ENCODE assay signal across 8 cellular contexts in genomic region chr2:84942964-84943421, GRCh38. TPM values are rescaled to one million over a fixed set of nuclear protein-coding genes. Genes with fewer than 3 reads are reported as not detected.
DNase-seq lines count a peak whose midpoint lies in the region; ATAC-seq, FAIRE-seq and TF ChIP-seq lines count a peak whose summit lies in the region.

No MANE protein-coding gene starts in this region.

- WGBS in lower leg skin, 2 donors, result 88 to 93% methylated on average over 4 of the region's 4 CpGs

- no TSS peak for BruUV-seq in Calu3 (replicated peaks; lab: Mats Ljungman, UMichigan)

- TF ChIP-seq POLR2A in lower leg skin (IDR thresholded peaks at IDR 0.05), result no peak
- no peak for TF ChIP-seq POLR2A in H54 (IDR thresholded peaks at IDR 0.05; ENCODE audit: low read depth, low read length)

- peak; percentile 30 for ATAC-seq in GM19467 (IDR thresholded peaks at IDR 0.05; ENCODE audit: unreplicated experiment)
- peak; percentile 28 for ATAC-seq in HG03280 (IDR thresholded peaks at IDR 0.05; ENCODE audit: unreplicated experiment)

- DNase-seq in GM12864 (ENCODE audit: low read depth) (peak; percentile 93), lower leg skin (ENCODE audit: low spot score in 2 of 2) (no peak), H54 (ENCODE audit: insufficient read length, low spot score) (no peak), HUDEP-2 (lab: John Stamatoyannopoulos, UW; ENCODE audit: unreplicated experiment in 76 of 76) (no peak), Calu3 (no peak)
- no peak for DNase-seq in activated naive CD8-positive, alpha-beta T cell treated with anti-CD3 and anti-CD28 coated beads for 36 hours

- peaks cover 5% of the 10 kb centered on the region for H3K9me3 Mint-ChIP-seq in activated naive CD8-positive, alpha-beta T cell treated with anti-CD3 and anti-CD28 coated beads for 36 hours
- H3K9me3 Mint-ChIP-seq in Calu3 (ENCODE audit: low read depth, unreplicated experiment), result no peaks in the 10 kb centered on the region

- peak overlapping the region; percentile 51 for H3K4me3 Mint-ChIP-seq in activated naive CD8-positive, alpha-beta T cell treated with anti-CD3 and anti-CD28 coated beads for 36 hours
- H3K4me3 Mint-ChIP-seq in Calu3 (ENCODE audit: low read depth, unreplicated experiment), result no peak overlapping the region

- H3K4me3 ChIP-seq in GM12864 (ENCODE audit: low read depth, low read length) (peak overlapping the region; percentile 59), lower leg skin (ENCODE audit: low read depth, poor library complexity, severe bottlenecking) (no peak overlapping the region)

- H3K27me3 Mint-ChIP-seq in activated naive CD8-positive, alpha-beta T cell treated with anti-CD3 and anti-CD28 coated beads for 36 hours, result no peaks in the 10 kb centered on the region
- no peaks in the 10 kb centered on the region for H3K27me3 Mint-ChIP-seq in Calu3 (ENCODE audit: unreplicated experiment)

- intact Hi-C loops in lower leg skin (cut with DNase I; ENCODE audit: low total_unique reads), result no loop called here
- intact Hi-C loops in Calu3 (cut with micrococcal nuclease; ENCODE audit: unreplicated experiment), result no loop called here

- no peak for TF ChIP-seq CTCF in GM12864 (IDR thresholded peaks at IDR 0.05; ENCODE audit: low read depth, low read length, missing control alignments)
- no peak for TF ChIP-seq CTCF in lower leg skin (IDR thresholded peaks at IDR 0.05)
- no peak for TF ChIP-seq CTCF in Calu3 (IDR thresholded peaks at IDR 0.05; ENCODE audit: unreplicated experiment)

- no peak for FAIRE-seq in H54 (lab: Jason Lieb, UNC)

- H3K36me3 Mint-ChIP-seq in activated naive CD8-positive, alpha-beta T cell treated with anti-CD3 and anti-CD28 coated beads for 36 hours, result peaks cover 40% of the 10 kb centered on the region
- peaks cover 21% of the 10 kb centered on the region for H3K36me3 Mint-ChIP-seq in Calu3 (ENCODE audit: insufficient read depth, unreplicated experiment)

- CTCF ChIA-PET in Calu3 (lab: Charles Lee), result interaction anchor here (0.6 to 0.9 kb wide), 2 partner anchors 17 to 72 kb away, joined by 3 read pairs; no protein-coding TSS in a partner anchor

- peaks cover 69% of the 10 kb centered on the region for H3K4me1 Mint-ChIP-seq in activated naive CD8-positive, alpha-beta T cell treated with anti-CD3 and anti-CD28 coated beads for 36 hours
- peaks cover 45% of the 10 kb centered on the region for H3K4me1 Mint-ChIP-seq in Calu3 (ENCODE audit: low read depth, unreplicated experiment)

- H3K27ac Mint-ChIP-seq in activated naive CD8-positive, alpha-beta T cell treated with anti-CD3 and anti-CD28 coated beads for 36 hours, result peak overlapping the region; percentile 86
- H3K27ac Mint-ChIP-seq in Calu3 (ENCODE audit: unreplicated experiment), result no peak overlapping the region

RNA-seq across cellular contexts. Expression of gene KCMF1, which starts 28.0 kb away (rescaled TPM):
- 100 to 1,000 TPM; 101 to 111 TPM for total RNA-seq in activated naive CD8-positive, alpha-beta T cell treated with anti-CD3 and anti-CD28 coated beads for 36 hours
- total RNA-seq in lower leg skin (10 to 100 TPM; 35.2 to 51.7 (median 39.9) TPM), Calu3 (2022) (68.0 and 69.8 TPM in 2 replicates)

RNA-seq across cellular contexts. Expression of gene TMSB10, which starts 37.5 kb away (rescaled TPM):
- 1,000 to 10,000 TPM; 1,816 to 1,884 TPM for total RNA-seq in activated naive CD8-positive, alpha-beta T cell treated with anti-CD3 and anti-CD28 coated beads for 36 hours
- total RNA-seq in lower leg skin (1,000 to 10,000 TPM in 2 of 4 donors, 100 to 1,000 TPM in 2; 774 to 1,415 (median 1,103) TPM), Calu3 (2022) (1,316 and 1,437 TPM in 2 replicates)
